In genomic region chr9:89996717-89997116, GRCh38 we compare ENCODE assay signal across 11 cellular contexts.
DNase-seq lines count a peak whose midpoint lies in the region; ATAC-seq and TF ChIP-seq lines count a peak whose summit lies in the region.
"Had no signal": no experiment of that assay in that cellular context is flagged by ENCODE, and none has a peak within 500 bp of the region (broad histone marks: within the 10 kb centered on the region; RNA-seq: fewer than 3 reads in every experiment).

No MANE protein-coding gene starts in this region.

- no peak for TF ChIP-seq POLR2A in stomach (IDR thresholded peaks at IDR 0.05)

- H2AFZ ChIP-seq in Loucy (ENCODE audit: low read length) = no peak overlapping the region

- intact Hi-C loops in left ventricle myocardium superior (cut with micrococcal nuclease) (no loop called here), colonic mucosa (cut with DNase I) (loop anchor here (5.0 kb wide), 1 partner anchor 394 kb away; no protein-coding TSS in a partner anchor), stomach (cut with DNase I; ENCODE audit: low total_unique reads) (no loop called here), left lung (cut with DNase I) (no loop called here)

- in situ Hi-C loops in G401 (cut with HindIII; ENCODE audit: low sequenced_read_pairs) = no loop called here

- H3K79me2 ChIP-seq in Loucy (ENCODE audit: insufficient read depth, low read length) = no peaks in the 10 kb centered on the region

- H3K4me1 ChIP-seq in cardiac muscle cell (ENCODE audit: low read depth) (peaks cover 53% of the 10 kb centered on the region), Loucy (ENCODE audit: insufficient read depth, low read length, poor library complexity, severe bottlenecking) (no peaks in the 10 kb centered on the region), colonic mucosa (peaks cover 23% of the 10 kb centered on the region), stomach (peaks cover 26 to 70% (median 62%) of the 10 kb centered on the region in 4 donors), left lung (peaks cover 13 to 72% of the 10 kb centered on the region in 2 donors)

- ATAC-seq in left ventricle myocardium superior (no peak), left lung (no peak), GM19463 (IDR thresholded peaks at IDR 0.05; ENCODE audit: unreplicated experiment) (no peak)
- ATAC-seq: stimulated activated naive B cell treated with anti-CD40 and anti-IgM and Interleukin-4, amounts not matched to agents 10 μg/mL and 1 μg/mL and 100 μg/mL, for 72 hours had no signal

- no peak for DNase-seq in cardiac muscle cell (ENCODE audit: low read depth in 1 of 2, low spot score in 1 of 2)
- DNase-seq in left ventricle myocardium superior = no peak
- peak; percentile 63 for DNase-seq in colonic mucosa
- peak; percentile 36 for DNase-seq in stomach
- DNase-seq in G401 (ENCODE audit: low spot score) = no peak
- no peak for DNase-seq in left lung
- DNase-seq: activated CD4-positive, alpha-beta T cell treated with anti-CD3 and anti-CD28 coated beads, Interleukin-2, amount 50 U/mL, for 1 hour; NCI-H446; stimulated activated naive B cell treated with anti-CD40 and anti-IgM and Interleukin-4, amounts not matched to agents 10 μg/mL and 1 μg/mL and 100 μg/mL, for 72 hours had no signal

- H3K9me2 ChIP-seq in Loucy (replicated peaks; ENCODE audit: low read depth, low read length) = no peaks in the 10 kb centered on the region

- H3K36me3 ChIP-seq in cardiac muscle cell (no peaks in the 10 kb centered on the region), Loucy (ENCODE audit: insufficient read depth, low read length) (no peaks in the 10 kb centered on the region), colonic mucosa (no peaks in the 10 kb centered on the region), stomach (no peaks in the 10 kb centered on the region), left lung (no peaks in the 10 kb centered on the region)

- 89 to 97% (median 93%) methylated on average over 3 of the region's 3 CpGs for WGBS in stomach, 5 donors

- H3K9me3 ChIP-seq in cardiac muscle cell (ENCODE audit: low read depth) (no peaks in the 10 kb centered on the region), Loucy (ENCODE audit: insufficient read depth, low read depth, low read length) (no peaks in the 10 kb centered on the region), colonic mucosa (no peaks in the 10 kb centered on the region), stomach (no peaks in the 10 kb centered on the region), left lung (no peaks in the 10 kb centered on the region)

- TF ChIP-seq CTCF in cardiac muscle cell (IDR thresholded peaks at IDR 0.05; ENCODE audit: low read depth, low read length) (peak; percentile 5), Loucy (conservative IDR thresholded peaks at IDR 0.05; ENCODE audit: low read length) (peak; percentile 17; the same call in 1 of the 2 replicates), colonic mucosa (IDR thresholded peaks at IDR 0.05) (no peak), stomach (IDR thresholded peaks at IDR 0.05) (no peak), left lung (IDR thresholded peaks at IDR 0.05) (no peak)

- H3K4me3 ChIP-seq in cardiac muscle cell = no peak overlapping the region
- no peak overlapping the region for H3K4me3 ChIP-seq in Loucy (ENCODE audit: low read length, poor library complexity, severe bottlenecking)
- no peak overlapping the region for H3K4me3 ChIP-seq in colonic mucosa
- H3K4me3 ChIP-seq in stomach = no peak overlapping the region
- H3K4me3 ChIP-seq in left lung = no peak overlapping the region

- no peaks in the 10 kb centered on the region for H3F3A ChIP-seq in Loucy (ENCODE audit: low read depth)

- H3K27me3 ChIP-seq in cardiac muscle cell = no peaks in the 10 kb centered on the region
- no peaks in the 10 kb centered on the region for H3K27me3 ChIP-seq in Loucy (ENCODE audit: insufficient read depth, low read length, poor library complexity, severe bottlenecking)
- H3K27me3 ChIP-seq in colonic mucosa = no peaks in the 10 kb centered on the region
- no peaks in the 10 kb centered on the region for H3K27me3 ChIP-seq in stomach
- H3K27me3 ChIP-seq in left lung = no peaks in the 10 kb centered on the region

- H3K9ac ChIP-seq in Loucy (ENCODE audit: low read depth, low read length, poor library complexity, severe bottlenecking) (no peak overlapping the region), colonic mucosa (ENCODE audit: low read depth in 2 of 2, low read length in 2 of 2) (no peak overlapping the region)

- no peak overlapping the region for H3K4me2 ChIP-seq in Loucy (ENCODE audit: low read depth, low read length, poor library complexity, severe bottlenecking)

- TF ChIP-seq EP300 in stomach (IDR thresholded peaks at IDR 0.05) = no peak

- H3K27ac ChIP-seq in cardiac muscle cell = no peak overlapping the region
- H3K27ac ChIP-seq in colonic mucosa = no peak overlapping the region
- no peak overlapping the region for H3K27ac ChIP-seq in stomach
- H3K27ac ChIP-seq in left lung = no peak overlapping the region

- H4K20me1 ChIP-seq in Loucy (ENCODE audit: insufficient read depth, low read length, poor library complexity, severe bottlenecking) = no peaks in the 10 kb centered on the region

Comparison
In these comparisons a context has a peak if more than half of its experiments do, and no peak if none do; other contexts are left out.
1. DNase-seq: peak in colonic mucosa (single experiment) and stomach (single experiment); none in cardiac muscle cell (0 of 2), left ventricle myocardium superior (single experiment), G401 (single experiment) and left lung (0 of 2).
2. CTCF ChIP-seq: peak in cardiac muscle cell (single experiment) and Loucy (single experiment); none in colonic mucosa (single experiment), stomach (0 of 7) and left lung (0 of 2).